8 cellular contexts compared by ENCODE assay signal in genomic region chr1:155272466-155273133, GRCh38. TPM values are rescaled to one million over a fixed set of nuclear protein-coding genes. Genes with fewer than 3 reads are reported as not detected.
DNase-seq lines count a peak whose midpoint lies in the region; ATAC-seq, FAIRE-seq and TF ChIP-seq lines count a peak whose summit lies in the region.

No MANE protein-coding gene starts in this region.

- CTCF ChIA-PET in A673 (lab: Charles Lee), result interaction anchor here (0.7 to 1.8 kb wide), 4 partner anchors 21 to 806 kb away, joined by 4 to 23 read pairs (median 14); no protein-coding TSS in a partner anchor

- intact Hi-C loops in A673 (cut with micrococcal nuclease; ENCODE audit: unreplicated experiment) (no loop called here), pancreas (cut with DNase I) (no loop called here)

- DNase-seq in A673 (ENCODE audit: low spot score) (peak; percentile 64), H54 (ENCODE audit: insufficient read length, low spot score) (peak; percentile 74), fibroblast of the aortic adventitia (ENCODE audit: low read depth) (peak; percentile 68), pancreas (no peak), midbrain (lab: John Stamatoyannopoulos, UW) (no peak), NCI-H748 treated with DMSO at 0.1 percent for 48 hours (lab: John Stamatoyannopoulos, UW) (no peak)

- peak overlapping the region; percentile 89 for H3K4me3 ChIP-seq in A673 (ENCODE audit: low read depth, low read length, poor library complexity, severe bottlenecking)
- peak overlapping the region; percentile 75 for H3K4me3 ChIP-seq in fibroblast of the aortic adventitia (ENCODE audit: low read depth, low read length)
- H3K4me3 ChIP-seq in pancreas, result peak overlapping the region; percentile 63 to 74 (median 67)

- H3K4me1 ChIP-seq in A673 (ENCODE audit: insufficient read depth, low read length, poor library complexity, severe bottlenecking) (peaks cover 14% of the 10 kb centered on the region), pancreas (peaks cover 0 to 12% (median 3%) of the 10 kb centered on the region in 3 donors)

- TF ChIP-seq CTCF in A673 (conservative IDR thresholded peaks at IDR 0.05; ENCODE audit: low read depth, low read length), result no peak
- no peak for TF ChIP-seq CTCF in VCaP (conservative IDR thresholded peaks at IDR 0.05)
- TF ChIP-seq CTCF in fibroblast of the aortic adventitia (IDR thresholded peaks at IDR 0.05; ENCODE audit: insufficient read depth, low read length), result no peak
- no peak for TF ChIP-seq CTCF in pancreas (IDR thresholded peaks at IDR 0.05)

- H3K36me3 ChIP-seq in A673 (ENCODE audit: insufficient read depth, low read length, poor library complexity, severe bottlenecking) (peaks cover 42% of the 10 kb centered on the region), pancreas (peaks cover 7 to 32% (median 19%) of the 10 kb centered on the region in 3 donors)

- peak; percentile 35; the same call in 1 of the 2 replicates for TF ChIP-seq POLR2A in H54 (IDR thresholded peaks at IDR 0.05; ENCODE audit: low read depth, low read length)

- H3K9me3 ChIP-seq in A673 (ENCODE audit: low read depth, low read length, poor library complexity, severe bottlenecking) (no peaks in the 10 kb centered on the region), pancreas (no peaks in the 10 kb centered on the region)

- ATAC-seq in pancreas (peak in 1 of 4 donors; percentile 0), HG03342 (IDR thresholded peaks at IDR 0.05; ENCODE audit: unreplicated experiment) (no peak)

- BruUV-seq in A673 (replicated peaks; lab: Mats Ljungman, UMichigan), result TSS peak; percentile 77

- POLR2A ChIA-PET in A673 (lab: Charles Lee; ENCODE audit: low non-redundant PET), result no interaction called here

- H3K27ac ChIP-seq in A673 (ENCODE audit: low read depth, low read length, poor library complexity, severe bottlenecking) (peak overlapping the region; percentile 94), VCaP (peak overlapping the region; percentile 94), pancreas (peak overlapping the region; percentile 76 to 93 (median 84))

- no peaks in the 10 kb centered on the region for H3K27me3 ChIP-seq in A673 (replicated peaks; ENCODE audit: insufficient read depth, low read depth, low read length, poor library complexity)
- H3K27me3 ChIP-seq in pancreas, result no peaks in the 10 kb centered on the region

- FAIRE-seq in H54 (lab: Jason Lieb, UNC) (no peak), pancreas (lab: Jason Lieb, UNC) (no peak)

- 7 to 12% methylated on average over 15 of the region's 15 CpGs for WGBS in pancreas, 2 donors

RNA-seq across cellular contexts. Expression of gene CLK2, which starts 0.7 kb away (rescaled TPM):
- total RNA-seq in A673 (2021) (70.2 and 79.1 TPM in 2 replicates), fibroblast of the aortic adventitia (ENCODE audit: low replicate concordance) (29.7 and 53.7 TPM in 2 replicates), pancreas (10 to 100 TPM; 15.7 to 39.6 (median 18.7) TPM)
- 10 to 100 TPM; 81.1 to 89.4 TPM for polyA plus RNA-seq in pancreas

RNA-seq across cellular contexts. Expression of gene HCN3, which starts 4.7 kb away (rescaled TPM):
- 11.3 and 12.2 TPM in 2 replicates for total RNA-seq in A673 (2021)
- 0.08 and 1.4 TPM in 2 replicates for total RNA-seq in fibroblast of the aortic adventitia (ENCODE audit: low replicate concordance)
- total RNA-seq in pancreas, result 1 to 10 TPM in 4 of 6 donors, under 1 TPM in 2; 0.66 to 2.6 (median 1.4) TPM
- 10 to 100 TPM in 1 of 2 donors, 1 to 10 TPM in 1; 4.8 to 12.0 TPM for polyA plus RNA-seq in pancreas

RNA-seq across cellular contexts. Expression of gene SCAMP3, which starts 10.4 kb away (rescaled TPM):
- 109 and 115 TPM in 2 replicates for total RNA-seq in A673 (2021)
- 12.5 and 47.6 TPM in 2 replicates for total RNA-seq in fibroblast of the aortic adventitia (ENCODE audit: low replicate concordance)
- 10 to 100 TPM; 25.1 to 33.4 (median 28.0) TPM for total RNA-seq in pancreas
- 10 to 100 TPM; 27.7 to 55.5 TPM for polyA plus RNA-seq in pancreas

RNA-seq across cellular contexts. Expression of gene ENTREP3, which starts 17.3 kb away (rescaled TPM):
- total RNA-seq in A673 (2021) (72.5 and 75.5 TPM in 2 replicates), fibroblast of the aortic adventitia (ENCODE audit: low replicate concordance) (9.0 and 9.3 TPM in 2 replicates), pancreas (10 to 100 TPM in 2 of 6 donors, 1 to 10 TPM in 4; 6.7 to 14.4 (median 8.5) TPM)
- 10 to 100 TPM in 1 of 2 donors, 1 to 10 TPM in 1; 7.9 to 11.1 TPM for polyA plus RNA-seq in pancreas

RNA-seq across cellular contexts. Expression of gene PKLR, which starts 28.6 kb away (rescaled TPM):
- total RNA-seq in A673 (2021), result not detected in 2 replicates
- not detected in 2 replicates for total RNA-seq in fibroblast of the aortic adventitia (ENCODE audit: low replicate concordance)
- under 1 TPM in 1 of 6 donors, not detected in 5; 0.22 TPM for total RNA-seq in pancreas
- under 1 TPM in 1 of 2 donors, not detected in 1; 0.19 TPM for polyA plus RNA-seq in pancreas

Comparison
In these comparisons a context has a peak if more than half of its experiments do, and no peak if none do; other contexts are left out.
1. DNase-seq: peak in A673 (single experiment), H54 (single experiment) and fibroblast of the aortic adventitia (single experiment); none in pancreas (0 of 6), midbrain (single experiment) and NCI-H748 treated with DMSO at 0.1 percent for 48 hours (single experiment).
2. Peak in every context shown above with its lines, with median percentiles within 50 percentile points of each other: H3K27ac ChIP-seq and H3K4me3 ChIP-seq.